ENCODE assay signal across 24 cellular contexts in the genomic region with DNA sequence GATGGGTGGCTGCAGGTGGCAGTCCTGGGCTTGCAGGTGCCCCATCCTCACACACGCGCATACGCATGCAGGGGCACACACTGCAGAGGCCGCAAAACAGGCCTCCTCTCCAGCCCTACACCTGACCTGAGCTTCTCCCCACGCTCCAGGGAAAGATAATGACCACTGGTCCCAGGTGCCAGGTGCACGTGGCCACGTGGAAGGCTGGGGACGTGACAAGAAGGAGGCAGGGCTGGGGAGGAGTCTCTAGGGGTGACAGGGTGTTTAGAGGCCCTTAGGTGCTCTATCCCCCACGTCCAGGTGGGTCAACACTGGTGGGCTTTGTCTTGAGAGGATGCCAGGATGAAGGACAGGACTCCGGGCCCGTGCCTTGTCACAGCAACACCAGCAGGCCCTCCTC. TPM values are rescaled to one million over a fixed set of nuclear protein-coding genes. Genes with fewer than 3 reads are reported as not detected.
A peak's percentile ranks its signal among the peaks of the same experiment; 100 is the strongest.
DNase-seq lines count a peak whose midpoint lies in the region; ATAC-seq, FAIRE-seq and TF ChIP-seq lines count a peak whose summit lies in the region.
"Had no signal": no experiment of that assay in that cellular context is flagged by ENCODE, and none has a peak within 500 bp of the region (broad histone marks: within the 10 kb centered on the region; RNA-seq: fewer than 3 reads in every experiment).

No MANE protein-coding gene starts in this region.

- no peak for TF ChIP-seq CTCF in chondrocyte (IDR thresholded peaks at IDR 0.05)
- TF ChIP-seq CTCF in HepG2 (CRISPR knock-in tag; IDR thresholded peaks at IDR 0.05): no peak

- peak; percentile 37 for DNase-seq in H7
- DNase-seq in chondrocyte (ENCODE audit: low spot score): peak; percentile 69
- no peak for DNase-seq in HepG2 (ENCODE audit: low spot score)
- DNase-seq in posterior vena cava (ENCODE audit: low spot score): peak; percentile 38
- DNase-seq in UCSD-AML1 (lab: John Stamatoyannopoulos, UW; ENCODE audit: unreplicated experiment): no peak
- DNase-seq: CD4-positive, alpha-beta T cell; CD8-positive, alpha-beta memory T cell; DMS53; DMS79 treated with DMSO at 0.1 percent for 48 hours; GF-D8; HCEC 1CT had no signal

- H3K9me3 Mint-ChIP-seq in chondrocyte (ENCODE audit: low read depth): peaks cover 8% of the 10 kb centered on the region
- H3K9me3 Mint-ChIP-seq: CD4-positive, alpha-beta T cell had no signal

- H4K20me1 ChIP-seq in HepG2 (ENCODE audit: insufficient read depth, low read length): no peaks in the 10 kb centered on the region

- no peak overlapping the region for H3K27ac Mint-ChIP-seq in chondrocyte (ENCODE audit: unreplicated experiment)
- H3K27ac Mint-ChIP-seq: B cell; CD4-positive, alpha-beta T cell; CD8-positive, alpha-beta memory T cell; GM23338 had no signal

- WGBS in HepG2 (ENCODE audit: low lambda C conversion rate): 42% methylated on average over 6 of the region's 11 CpGs

- TF ChIP-seq POLR2A in HepG2 (IDR thresholded peaks at IDR 0.05; ENCODE audit: insufficient read depth in 1 of 2, low read depth in 2 of 2, low read length in 2 of 2): no peak

- no peak overlapping the region for H3K4me3 Mint-ChIP-seq in chondrocyte (ENCODE audit: unreplicated experiment)
- H3K4me3 Mint-ChIP-seq: B cell; CD4-positive, alpha-beta T cell; CD8-positive, alpha-beta memory T cell; GM23338 had no signal

- TF ChIP-seq EP300 in HepG2 (IDR thresholded peaks at IDR 0.05; ENCODE audit: low read depth in 2 of 2, low read length in 2 of 2) (no peak), HepG2 (CRISPR knock-in tag; IDR thresholded peaks at IDR 0.05; ENCODE audit: borderline replicate concordance) (no peak)

- in situ Hi-C loops in HepG2 (cut with HindIII; ENCODE audit: extremely low pct_ligation_motif_present, low pct_unique_long_range_greater_than_20kb): no loop called here

- TF ChIP-seq RAD21 in HepG2 (CRISPR knock-in tag; IDR thresholded peaks at IDR 0.05): no peak

- no TSS peak for BruUV-seq in HepG2 (replicated peaks; lab: Mats Ljungman, UMichigan)

- H3K27me3 Mint-ChIP-seq in chondrocyte (ENCODE audit: low read depth): peaks cover 4% of the 10 kb centered on the region

- H3K36me3 ChIP-seq in H7 (replicated peaks; ENCODE audit: control insufficient read depth, insufficient read depth, low read length) (no peaks in the 10 kb centered on the region), HepG2 (replicated peaks in 1 of 2; ENCODE audit: control insufficient read depth in 1 of 2, insufficient read depth in 2 of 2, low read length in 2 of 2) (no peaks in the 10 kb centered on the region)
- H3K36me3 ChIP-seq: BLaER1 had no signal

- CTCF ChIA-PET in HepG2 (lab: Yijun Ruan, JAX; ENCODE audit: low intra/inter-chr PET ratio, low total read pairs): no interaction called here

- H3K27ac ChIP-seq in HepG2 (ENCODE audit: extremely low read length, insufficient read depth, low read length): no peak overlapping the region
- H3K27ac ChIP-seq: 22Rv1, BLaER1, C4-2B had no signal

- no peak for FAIRE-seq in HepG2 (lab: Jason Lieb, UNC)
- FAIRE-seq: A204.1, GM12891, GM18507, GM19239, H54 had no signal

- H3K4me1 ChIP-seq in HepG2 (ENCODE audit: insufficient read depth, low read length): peaks cover 23% of the 10 kb centered on the region

- H3K4me1 Mint-ChIP-seq in chondrocyte (ENCODE audit: low read depth): peaks cover 13% of the 10 kb centered on the region

- H3K4me3 ChIP-seq in H7 (ENCODE audit: insufficient read depth, low read depth, low read length) (no peak overlapping the region), HepG2 (replicated peaks in 1 of 3; ENCODE audit: insufficient read depth in 1 of 3, low read depth in 2 of 3, low read length in 3 of 3) (no peak overlapping the region)
- H3K4me3 ChIP-seq: BLaER1, GM23338 had no signal

- H3K27me3 ChIP-seq in H7 (ENCODE audit: control insufficient read depth, insufficient read depth, low read length): no peaks in the 10 kb centered on the region
- H3K27me3 ChIP-seq in HepG2 (ENCODE audit: control insufficient read depth in 1 of 2, insufficient read depth in 2 of 2, low read length in 2 of 2): peaks cover 2 to 23% of the 10 kb centered on the region in 2 experiments; a peak in 3 of 5 replicates

- intact Hi-C loops in HepG2 (cut with micrococcal nuclease; ENCODE audit: unreplicated experiment) (no loop called here), posterior vena cava (cut with DNase I) (no loop called here)

- no peak overlapping the region for H2AFZ ChIP-seq in HepG2 (ENCODE audit: low read length)
- H2AFZ ChIP-seq: GM23338 had no signal

- no peak for ATAC-seq in HepG2
- no peak for ATAC-seq in GM18519 (IDR thresholded peaks at IDR 0.05; ENCODE audit: low FRiP score, unreplicated experiment)
- no peak for ATAC-seq in HG02970 (IDR thresholded peaks at IDR 0.05; ENCODE audit: low FRiP score, unreplicated experiment)
- no peak for ATAC-seq in activated CD4-positive, CD25-positive, alpha-beta regulatory T cell treated with anti-CD3 and anti-CD28 coated beads, Interleukin-2, amount 50 U/mL, for 24 hours
- ATAC-seq: GM23338 had no signal

- H3K9me3 ChIP-seq in HepG2 (ENCODE audit: low read length): peaks cover 9% of the 10 kb centered on the region

- H3K79me2 ChIP-seq in HepG2 (ENCODE audit: insufficient read depth, low read length): no peaks in the 10 kb centered on the region

- no peak overlapping the region for H3K9ac ChIP-seq in HepG2 (ENCODE audit: insufficient read depth, low read depth, low read length)
- H3K9ac ChIP-seq: BLaER1 had no signal

- POLR2A ChIA-PET in HepG2 (lab: Yijun Ruan, JAX): no interaction called here

- H3K4me2 ChIP-seq in HepG2 (ENCODE audit: low read depth, low read length): no peak overlapping the region
- H3K4me2 ChIP-seq: BLaER1, GM23338 had no signal

- H3K36me3 Mint-ChIP-seq in chondrocyte (ENCODE audit: low read depth): no peaks in the 10 kb centered on the region

RNA-seq across cellular contexts. Expression of a gene that starts 23.5 kb away (rescaled TPM):
- total RNA-seq in H7 (2014; rRNA removed; shearing (Covaris generic)): 50.0 and 59.0 TPM in 2 replicates
- total RNA-seq in chondrocyte (58.0 to 83.0 TPM (median 58.8 TPM) in 3 replicates), HepG2 (2016; rRNA removed; fragmentation: Illumina TruSeq; extraction: Trizol) (5.9 and 7.0 TPM in 2 replicates), posterior vena cava (100 to 1,000 TPM in 1 of 2 donors, 10 to 100 TPM in 1; 62.3 to 127 TPM)
- 2.1 and 2.2 TPM in 2 replicates for total RNA-seq in HepG2 (2016; cell fraction: cytosol; rRNA removed; fragmentation: Illumina TruSeq; extraction: Trizol; ENCODE audit: low read depth)
- 5.0 and 7.5 TPM in 2 replicates for total RNA-seq in HepG2 (2016; cell fraction: insoluble cytoplasmic fraction; rRNA removed; fragmentation: Illumina TruSeq; extraction: Trizol)
- 4.1 and 4.3 TPM in 2 replicates for total RNA-seq in HepG2 (2016; cell fraction: membrane; rRNA removed; fragmentation: Illumina TruSeq; extraction: Trizol)
- 9.1 and 10.4 TPM in 2 replicates for total RNA-seq in HepG2 (2016; cell fraction: nucleus; rRNA removed; fragmentation: Illumina TruSeq; extraction: Trizol)
- 7.1 and 14.3 TPM in 2 replicates for polyA plus RNA-seq in HepG2 (2011; rRNA removed)
- polyA plus RNA-seq in HepG2 (2011; cell fraction: cytosol; rRNA removed): 5.2 and 8.0 TPM in 2 replicates
- polyA plus RNA-seq in HepG2 (2011; cell fraction: nucleus; rRNA removed): 21.8 and 25.1 TPM in 2 replicates
- polyA plus RNA-seq in HepG2 (2012): 29.0 and 36.7 TPM in 2 replicates
- polyA plus RNA-seq in HepG2 (2016; cell fraction: cytosol; fragmentation: Illumina TruSeq; extraction: Trizol; ENCODE audit: low read depth): 0.69 and 0.71 TPM in 2 replicates
- 3.6 and 4.1 TPM in 2 replicates for polyA plus RNA-seq in HepG2 (2016; cell fraction: insoluble cytoplasmic fraction; fragmentation: Illumina TruSeq; extraction: Trizol; ENCODE audit: low read depth)
- polyA plus RNA-seq in HepG2 (2016; cell fraction: membrane; fragmentation: Illumina TruSeq; extraction: Trizol; ENCODE audit: low read depth): 1.4 and 1.9 TPM in 2 replicates
- 11.0 and 11.5 TPM in 2 replicates for polyA plus RNA-seq in HepG2 (2016; cell fraction: nucleus; fragmentation: Illumina TruSeq; extraction: Trizol; ENCODE audit: insufficient read depth, low read depth)
- 29.7 and 125 TPM in 2 replicates for polyA minus RNA-seq in HepG2 (2011; rRNA and poly(A)+ RNA removed; ENCODE audit: low replicate concordance)
- 18.2 and 34.1 TPM in 2 replicates for polyA minus RNA-seq in HepG2 (2011; cell fraction: cytosol; rRNA and poly(A)+ RNA removed)
- 14.2 and 22.8 TPM in 2 replicates for polyA minus RNA-seq in HepG2 (2011; cell fraction: nucleus; rRNA and poly(A)+ RNA removed)

RNA-seq across cellular contexts. Expression of a gene that starts 38.4 kb away (rescaled TPM):
- total RNA-seq in H7 (2014; rRNA removed; shearing (Covaris generic)): 70.0 and 108 TPM in 2 replicates
- total RNA-seq in chondrocyte (31.5 to 41.4 TPM (median 36.9 TPM) in 3 replicates), HepG2 (2016; rRNA removed; fragmentation: Illumina TruSeq; extraction: Trizol) (100 and 128 TPM in 2 replicates), posterior vena cava (10 to 100 TPM; 44.9 to 47.5 TPM)
- 51.5 and 56.8 TPM in 2 replicates for total RNA-seq in HepG2 (2016; cell fraction: cytosol; rRNA removed; fragmentation: Illumina TruSeq; extraction: Trizol; ENCODE audit: low read depth)
- 90.5 and 136 TPM in 2 replicates for total RNA-seq in HepG2 (2016; cell fraction: insoluble cytoplasmic fraction; rRNA removed; fragmentation: Illumina TruSeq; extraction: Trizol)
- total RNA-seq in HepG2 (2016; cell fraction: membrane; rRNA removed; fragmentation: Illumina TruSeq; extraction: Trizol): 53.3 and 53.5 TPM in 2 replicates
- 41.8 and 43.3 TPM in 2 replicates for total RNA-seq in HepG2 (2016; cell fraction: nucleus; rRNA removed; fragmentation: Illumina TruSeq; extraction: Trizol)
- polyA plus RNA-seq in HepG2 (2011; rRNA removed): 56.3 and 61.5 TPM in 2 replicates
- polyA plus RNA-seq in HepG2 (2011; cell fraction: cytosol; rRNA removed): 52.8 and 61.9 TPM in 2 replicates
- polyA plus RNA-seq in HepG2 (2011; cell fraction: nucleus; rRNA removed): 26.4 and 27.8 TPM in 2 replicates
- 49.9 and 56.6 TPM in 2 replicates for polyA plus RNA-seq in HepG2 (2012)
- 48.1 and 59.5 TPM in 2 replicates for polyA plus RNA-seq in HepG2 (2016; cell fraction: cytosol; fragmentation: Illumina TruSeq; extraction: Trizol; ENCODE audit: low read depth)
- polyA plus RNA-seq in HepG2 (2016; cell fraction: insoluble cytoplasmic fraction; fragmentation: Illumina TruSeq; extraction: Trizol; ENCODE audit: low read depth): 119 and 125 TPM in 2 replicates
- 41.7 and 46.4 TPM in 2 replicates for polyA plus RNA-seq in HepG2 (2016; cell fraction: membrane; fragmentation: Illumina TruSeq; extraction: Trizol; ENCODE audit: low read depth)
- 59.6 and 63.8 TPM in 2 replicates for polyA plus RNA-seq in HepG2 (2016; cell fraction: nucleus; fragmentation: Illumina TruSeq; extraction: Trizol; ENCODE audit: insufficient read depth, low read depth)
- polyA minus RNA-seq in HepG2 (2011; rRNA and poly(A)+ RNA removed; ENCODE audit: low replicate concordance): 26.5 and 74.2 TPM in 2 replicates
- 12.5 and 18.9 TPM in 2 replicates for polyA minus RNA-seq in HepG2 (2011; cell fraction: cytosol; rRNA and poly(A)+ RNA removed)
- 21.3 and 25.6 TPM in 2 replicates for polyA minus RNA-seq in HepG2 (2011; cell fraction: nucleus; rRNA and poly(A)+ RNA removed)

RNA-seq across cellular contexts. Expression of a gene that starts 38.5 kb away (rescaled TPM):
- 19.1 and 22.8 TPM in 2 replicates for total RNA-seq in H7 (2014; rRNA removed; shearing (Covaris generic))
- total RNA-seq in chondrocyte: 17.4 to 21.4 TPM (median 18.1 TPM) in 3 replicates
- total RNA-seq in HepG2 (2016; rRNA removed; fragmentation: Illumina TruSeq; extraction: Trizol): 5.9 and 9.9 TPM in 2 replicates
- 3.2 and 3.6 TPM in 2 replicates for total RNA-seq in HepG2 (2016; cell fraction: cytosol; rRNA removed; fragmentation: Illumina TruSeq; extraction: Trizol; ENCODE audit: low read depth)
- total RNA-seq in HepG2 (2016; cell fraction: insoluble cytoplasmic fraction; rRNA removed; fragmentation: Illumina TruSeq; extraction: Trizol): 4.3 and 13.3 TPM in 2 replicates
- total RNA-seq in HepG2 (2016; cell fraction: membrane; rRNA removed; fragmentation: Illumina TruSeq; extraction: Trizol): 4.7 and 5.4 TPM in 2 replicates
- 12.8 and 19.6 TPM in 2 replicates for total RNA-seq in HepG2 (2016; cell fraction: nucleus; rRNA removed; fragmentation: Illumina TruSeq; extraction: Trizol)
- polyA plus RNA-seq in HepG2 (2011; rRNA removed): 8.9 and 11.4 TPM in 2 replicates
- 3.7 and 3.8 TPM in 2 replicates for polyA plus RNA-seq in HepG2 (2011; cell fraction: cytosol; rRNA removed)
- polyA plus RNA-seq in HepG2 (2011; cell fraction: nucleus; rRNA removed): 32.6 and 32.7 TPM in 2 replicates
- 8.7 and 9.4 TPM in 2 replicates for polyA plus RNA-seq in HepG2 (2012)
- 1.2 and 1.7 TPM in 2 replicates for polyA plus RNA-seq in HepG2 (2016; cell fraction: cytosol; fragmentation: Illumina TruSeq; extraction: Trizol; ENCODE audit: low read depth)
- 6.1 and 8.6 TPM in 2 replicates for polyA plus RNA-seq in HepG2 (2016; cell fraction: insoluble cytoplasmic fraction; fragmentation: Illumina TruSeq; extraction: Trizol; ENCODE audit: low read depth)
- 3.5 and 3.6 TPM in 2 replicates for polyA plus RNA-seq in HepG2 (2016; cell fraction: membrane; fragmentation: Illumina TruSeq; extraction: Trizol; ENCODE audit: low read depth)
- 34.8 and 38.5 TPM in 2 replicates for polyA plus RNA-seq in HepG2 (2016; cell fraction: nucleus; fragmentation: Illumina TruSeq; extraction: Trizol; ENCODE audit: insufficient read depth, low read depth)
- 24.9 and 42.4 TPM in 2 replicates for polyA minus RNA-seq in HepG2 (2011; rRNA and poly(A)+ RNA removed; ENCODE audit: low replicate concordance)
- 8.0 and 8.1 TPM in 2 replicates for polyA minus RNA-seq in HepG2 (2011; cell fraction: cytosol; rRNA and poly(A)+ RNA removed)
- polyA minus RNA-seq in HepG2 (2011; cell fraction: nucleus; rRNA and poly(A)+ RNA removed): 22.9 and 24.8 TPM in 2 replicates
- 10 to 100 TPM; 18.3 to 18.4 TPM for total RNA-seq in posterior vena cava

Comparison
In these comparisons a context has a peak if more than half of its experiments do, and no peak if none do; other contexts are left out.
1. DNase-seq: peak in H7 (single experiment), chondrocyte (single experiment) and posterior vena cava (single experiment); none in HepG2 (single experiment) and UCSD-AML1 (single experiment).